Comparison of ENCODE assay signal across 28 cellular contexts in genomic region chr2:19881866-19882265, GRCh38.
"Had no signal": no experiment of that assay in that cellular context is flagged by ENCODE, and none has a peak within 500 bp of the region (broad histone marks: within the 10 kb centered on the region; RNA-seq: fewer than 3 reads in every experiment).

No MANE protein-coding gene starts in this region.

- H3K79me2 ChIP-seq: parathyroid adenoma had no signal

- H3K27me3 ChIP-seq: gastrocnemius medialis, right atrium auricular region, spleen, testis, transverse colon had no signal

- DNase-seq: activated CD4-positive, alpha-beta T cell treated with anti-CD3 and anti-CD28 coated beads, Interleukin-2, amount 50 U/mL, for 1 hour; activated CD4-positive, CD25-positive, alpha-beta regulatory T cell treated with anti-CD3 and anti-CD28 coated beads, Interleukin-2, amount 50 U/mL, for 72 hours; activated CD8-positive, alpha-beta T cell treated with anti-CD3 and anti-CD28 coated beads, Interleukin-2, amount 10 ng/mL, durations not matched to agents 7 days and 5 days; activated naive CD4-positive, alpha-beta T cell; activated T-cell treated with anti-CD3 and anti-CD28 coated beads, Interleukin-2, amount 50 U/mL, for 48 hours; anterior cingulate cortex; effector CD4-positive, alpha-beta T cell; gastrocnemius medialis; glutamatergic neuron; left ventricle myocardium superior; mammary epithelial cell; midbrain; naive thymus-derived CD8-positive, alpha-beta T cell; nucleus accumbens; SK-N-SH; spleen; stimulated activated naive CD8-positive, alpha-beta T cell treated with anti-CD3 and anti-CD28 coated beads, Interleukin-15, Interleukin-2, amounts not matched to agents 100 U/mL and 50 U/mL, for 24 hours; SW 1271; T1000; transverse colon had no signal

- H3K4me3 Mint-ChIP-seq: activated CD8-positive, alpha-beta T cell treated with anti-CD3 and anti-CD28 coated beads, Interleukin-2, amount 10 ng/mL, durations not matched to agents 7 days and 5 days; central memory CD8-positive, alpha-beta T cell; dendritic cell treated with granulocyte-macrophage colony-stimulating factor and Interleukin-4, amounts not matched to agents 40 ng/mL and 50 ng/mL, for 4 days; naive thymus-derived CD8-positive, alpha-beta T cell; neural crest cell; T-helper 1 cell treated with Interleukin-12 subunit alpha and Interleukin-12 subunit beta and Interleukin-4 antibody, amounts not matched to agents 30 μg/mL and 1 μg/mL, for 36 hours had no signal

- H3K4me2 ChIP-seq: SK-N-SH had no signal

- H3K4me3 ChIP-seq: gastrocnemius medialis, right atrium auricular region, spleen, testis, transverse colon had no signal

- H3K36me3 ChIP-seq: gastrocnemius medialis, right atrium auricular region, transverse colon had no signal

- ATAC-seq: activated CD8-positive, alpha-beta T cell treated with anti-CD3 and anti-CD28 coated beads, Interleukin-2, amount 10 ng/mL, durations not matched to agents 7 days and 5 days; gastrocnemius medialis; left ventricle myocardium superior; naive thymus-derived CD8-positive, alpha-beta T cell; stimulated activated naive CD8-positive, alpha-beta T cell treated with anti-CD3 and anti-CD28 coated beads, Interleukin-15, Interleukin-2, amounts not matched to agents 100 U/mL and 50 U/mL, for 24 hours had no signal

- H3K27me3 Mint-ChIP-seq: central memory CD8-positive, alpha-beta T cell; naive thymus-derived CD8-positive, alpha-beta T cell had no signal

- H3K9me3 Mint-ChIP-seq: activated naive CD4-positive, alpha-beta T cell treated with anti-CD3 and anti-CD28 coated beads, Interleukin-2, amount 50 U/mL, for 72 hours; central memory CD8-positive, alpha-beta T cell; dendritic cell treated with granulocyte-macrophage colony-stimulating factor and Interleukin-4, amounts not matched to agents 40 ng/mL and 50 ng/mL, for 4 days; naive thymus-derived CD8-positive, alpha-beta T cell; T-helper 1 cell treated with Interleukin-12 subunit alpha and Interleukin-12 subunit beta and Interleukin-4 antibody, amounts not matched to agents 30 μg/mL and 1 μg/mL, for 36 hours had no signal

- H3K9me3 ChIP-seq: gastrocnemius medialis, right atrium auricular region, SK-N-SH, spleen, testis, transverse colon had no signal

- H3K27ac ChIP-seq: gastrocnemius medialis, parathyroid adenoma, right atrium auricular region, spleen, testis, transverse colon had no signal

- H3K4me1 Mint-ChIP-seq: central memory CD8-positive, alpha-beta T cell; neural crest cell had no signal

- H2AFZ ChIP-seq: parathyroid adenoma had no signal

- H3K9ac ChIP-seq: parathyroid adenoma, SK-N-SH had no signal

- H3K27ac Mint-ChIP-seq: activated CD8-positive, alpha-beta T cell treated with anti-CD3 and anti-CD28 coated beads, Interleukin-2, amount 10 ng/mL, durations not matched to agents 7 days and 5 days; activated naive CD4-positive, alpha-beta T cell treated with anti-CD3 and anti-CD28 coated beads, Interleukin-2, amount 50 U/mL, for 72 hours; dendritic cell treated with granulocyte-macrophage colony-stimulating factor and Interleukin-4, amounts not matched to agents 40 ng/mL and 50 ng/mL, for 4 days; T-helper 1 cell treated with Interleukin-12 subunit alpha and Interleukin-12 subunit beta and Interleukin-4 antibody, amounts not matched to agents 30 μg/mL and 1 μg/mL, for 36 hours had no signal

- H3K4me1 ChIP-seq: gastrocnemius medialis, parathyroid adenoma, right atrium auricular region, spleen, testis, transverse colon had no signal

- H3K36me3 Mint-ChIP-seq: activated naive CD4-positive, alpha-beta T cell treated with anti-CD3 and anti-CD28 coated beads, Interleukin-2, amount 50 U/mL, for 72 hours had no signal
